Comparison of ENCODE assay signal across 24 cellular contexts in the genomic region with DNA sequence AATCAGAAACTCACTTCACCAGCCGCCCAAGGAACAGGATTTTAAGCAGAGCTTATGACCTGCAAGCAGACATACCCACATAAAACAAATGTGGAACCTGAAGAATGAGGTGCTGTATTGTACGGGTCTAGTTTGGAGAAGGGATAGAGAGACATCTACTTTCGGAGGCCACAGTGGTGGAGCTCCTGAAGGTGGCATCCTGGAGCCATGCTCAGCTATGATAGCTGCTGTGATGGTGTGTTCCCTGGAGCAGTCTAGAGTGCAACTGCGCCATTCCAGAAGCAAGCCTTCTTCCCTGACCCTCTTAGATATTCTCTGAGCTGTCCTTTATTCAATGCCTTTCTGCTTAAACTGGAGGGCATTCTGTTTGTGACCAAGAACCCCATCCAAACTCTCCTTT.
DNase-seq lines count a peak whose midpoint lies in the region; ATAC-seq and TF ChIP-seq lines count a peak whose summit lies in the region.
"Had no signal": no experiment of that assay in that cellular context is flagged by ENCODE, and none has a peak within 500 bp of the region (broad histone marks: within the 10 kb centered on the region; RNA-seq: fewer than 3 reads in every experiment).

No MANE protein-coding gene starts in this region.

- H3K4me1 ChIP-seq in Loucy (ENCODE audit: insufficient read depth, low read length, poor library complexity, severe bottlenecking) (no peaks in the 10 kb centered on the region), mesendoderm (ENCODE audit: control insufficient read depth, low read depth, low read length) (no peaks in the 10 kb centered on the region)
- H3K4me1 ChIP-seq: BLaER1 had no signal

- H4K5ac ChIP-seq in mesendoderm (ENCODE audit: low read length): peak overlapping the region; percentile 30

- H3F3A ChIP-seq in Loucy (ENCODE audit: low read depth): no peaks in the 10 kb centered on the region

- no CpG with 5 or more reads among the region's 4 CpGs for WGBS in mesendoderm (ENCODE audit: extremely low coverage, insufficient coverage, low lambda C conversion rate)

- ATAC-seq in GM21360 (IDR thresholded peaks at IDR 0.05; ENCODE audit: unreplicated experiment): no peak
- ATAC-seq: GM12878, HCT116 had no signal

- no peak overlapping the region for H3K4me3 ChIP-seq in Loucy (ENCODE audit: low read length, poor library complexity, severe bottlenecking)
- H3K4me3 ChIP-seq in mesendoderm (ENCODE audit: low read length): no peak overlapping the region
- H3K4me3 ChIP-seq: BLaER1, GM12878 had no signal

- H2BK15ac ChIP-seq in mesendoderm (replicated peaks; ENCODE audit: low read depth): no peak overlapping the region

- no peaks in the 10 kb centered on the region for H3K79me2 ChIP-seq in Loucy (ENCODE audit: insufficient read depth, low read length)
- no peaks in the 10 kb centered on the region for H3K79me2 ChIP-seq in mesendoderm (ENCODE audit: control insufficient read depth, insufficient read depth, low read length)

- peak overlapping the region; percentile 47 for H2AK5ac ChIP-seq in mesendoderm (ENCODE audit: low read length)

- peak overlapping the region; percentile 66 for H2BK5ac ChIP-seq in mesendoderm (ENCODE audit: low read length)

- no peak overlapping the region for H3K9ac ChIP-seq in Loucy (ENCODE audit: low read depth, low read length, poor library complexity, severe bottlenecking)
- no peak overlapping the region for H3K9ac ChIP-seq in mesendoderm (ENCODE audit: low read length)
- H3K9ac ChIP-seq: BLaER1 had no signal

- H3K9me2 ChIP-seq in Loucy (replicated peaks; ENCODE audit: low read depth, low read length): no peaks in the 10 kb centered on the region

- H3K23ac ChIP-seq in mesendoderm (ENCODE audit: low read length): no peak overlapping the region

- H3K4ac ChIP-seq in mesendoderm (ENCODE audit: low read depth, low read length): peak overlapping the region; percentile 96

- TF ChIP-seq CTCF in Loucy (conservative IDR thresholded peaks at IDR 0.05; ENCODE audit: low read length): peak; percentile 53
- TF ChIP-seq CTCF in GM13977 (IDR thresholded peaks at IDR 0.05; ENCODE audit: extremely low read depth, insufficient read depth, missing control alignments): no peak

- H3K18ac ChIP-seq in mesendoderm (ENCODE audit: low read length): peak overlapping the region; percentile 70

- peak overlapping the region; percentile 76 for H2BK120ac ChIP-seq in mesendoderm (ENCODE audit: low read depth, low read length)

- no peaks in the 10 kb centered on the region for H3K79me1 ChIP-seq in mesendoderm (ENCODE audit: low read length)

- H4K8ac ChIP-seq in mesendoderm (ENCODE audit: low read depth, low read length): no peak overlapping the region

- peak overlapping the region; percentile 64 for H3K27ac ChIP-seq in mesendoderm (ENCODE audit: low read depth, low read length)
- H3K27ac ChIP-seq: BLaER1, HL-60, RWPE1 had no signal

- no peaks in the 10 kb centered on the region for H3K27me3 ChIP-seq in Loucy (ENCODE audit: insufficient read depth, low read length, poor library complexity, severe bottlenecking)
- H3K27me3 ChIP-seq in mesendoderm (ENCODE audit: insufficient read depth, low read length, poor library complexity): no peaks in the 10 kb centered on the region
- H3K27me3 ChIP-seq: BLaER1 had no signal

- H3K4me2 ChIP-seq in Loucy (ENCODE audit: low read depth, low read length, poor library complexity, severe bottlenecking): no peak overlapping the region
- no peak overlapping the region for H3K4me2 ChIP-seq in mesendoderm (ENCODE audit: low read length)
- H3K4me2 ChIP-seq: BLaER1 had no signal

- peak overlapping the region; percentile 63 for H3K56ac ChIP-seq in mesendoderm (ENCODE audit: low read length)

- DNase-seq in NCI-H146 (lab: John Stamatoyannopoulos, UW) (peak; percentile 10), NCI-H146 treated with DMSO at 0.1 percent for 48 hours (lab: John Stamatoyannopoulos, UW; ENCODE audit: unreplicated experiment) (no peak), SK-MEL-5 (ENCODE audit: low read depth, low spot score) (peak; percentile 29), mesendoderm (no peak), GM13977 (ENCODE audit: low spot score) (no peak), cerebellar nuclear complex (lab: John Stamatoyannopoulos, UW) (no peak)
- DNase-seq: 8988T, DMS153, Karpas-422, NCI-H1092 treated with DMSO at 0.1 percent for 48 hours, NCI-H1694, NCI-H2029 treated with DMSO at 0.1 percent for 48 hours, NCI-H2171, NCI-H226, NCI-H510A, NCI-H69, SHP77 had no signal

- no peaks in the 10 kb centered on the region for H3K36me3 ChIP-seq in Loucy (ENCODE audit: insufficient read depth, low read length)
- no peaks in the 10 kb centered on the region for H3K36me3 ChIP-seq in mesendoderm (ENCODE audit: control insufficient read depth, insufficient read depth, low read length)
- H3K36me3 ChIP-seq: BLaER1 had no signal

- in situ Hi-C loops in SK-MEL-5 (cut with HindIII; ENCODE audit: low pct_unique_long_range_greater_than_20kb, low sequenced_read_pairs): no loop called here
- in situ Hi-C loops in GM13977 (cut with MboI; ENCODE audit: low pct_unique_long_range_greater_than_20kb, low sequenced_read_pairs, unreplicated experiment): no loop called here

- no peak overlapping the region for H2AFZ ChIP-seq in Loucy (ENCODE audit: low read length)

- H4K20me1 ChIP-seq in Loucy (ENCODE audit: insufficient read depth, low read length, poor library complexity, severe bottlenecking): no peaks in the 10 kb centered on the region
- H4K20me1 ChIP-seq: BLaER1 had no signal

- no peaks in the 10 kb centered on the region for H3K9me3 ChIP-seq in Loucy (ENCODE audit: insufficient read depth, low read depth, low read length)
- H3K9me3 ChIP-seq: BLaER1 had no signal

Comparison
In these comparisons a context has a peak if more than half of its experiments do, and no peak if none do; other contexts are left out.
1. DNase-seq: peak in NCI-H146 (single experiment) and SK-MEL-5 (single experiment); none in NCI-H146 treated with DMSO at 0.1 percent for 48 hours (single experiment), mesendoderm (single experiment), GM13977 (single experiment) and cerebellar nuclear complex (0 of 2).